ENCODE assay signal across 8 cellular contexts in genomic region chr2:103959174-103960125, GRCh38.
DNase-seq lines count a peak whose midpoint lies in the region; ATAC-seq, FAIRE-seq and TF ChIP-seq lines count a peak whose summit lies in the region.

No MANE protein-coding gene starts in this region.

- POLR2A ChIA-PET in A673 (lab: Charles Lee; ENCODE audit: low non-redundant PET) (no interaction called here), HepG2 (lab: Yijun Ruan, JAX) (no interaction called here)

- no peak overlapping the region for H3K4me2 ChIP-seq in HepG2 (ENCODE audit: low read depth, low read length)

- peak; percentile 70 for TF ChIP-seq CTCF in A673 (conservative IDR thresholded peaks at IDR 0.05; ENCODE audit: low read depth, low read length)
- peak; percentile 77 for TF ChIP-seq CTCF in HepG2 (CRISPR knock-in tag; IDR thresholded peaks at IDR 0.05)

- no peak overlapping the region for H3K9ac ChIP-seq in HepG2 (ENCODE audit: insufficient read depth, low read depth, low read length)

- H3K4me1 ChIP-seq in A673 (ENCODE audit: insufficient read depth, low read length, poor library complexity, severe bottlenecking) (no peaks in the 10 kb centered on the region), HepG2 (ENCODE audit: insufficient read depth, low read length) (no peaks in the 10 kb centered on the region)

- H3K36me3 ChIP-seq in A673 (ENCODE audit: insufficient read depth, low read length, poor library complexity, severe bottlenecking) (no peaks in the 10 kb centered on the region), HepG2 (replicated peaks in 1 of 2; ENCODE audit: control insufficient read depth in 1 of 2, insufficient read depth in 2 of 2, low read length in 2 of 2) (no peaks in the 10 kb centered on the region)

- BruUV-seq in A673 (replicated peaks; lab: Mats Ljungman, UMichigan): no TSS peak
- BruUV-seq in HepG2 (replicated peaks; lab: Mats Ljungman, UMichigan): no TSS peak

- in situ Hi-C loops in HepG2 (cut with HindIII; ENCODE audit: extremely low pct_ligation_motif_present, low pct_unique_long_range_greater_than_20kb): loop anchor here (10.0 kb wide), 1 partner anchor 895 kb away; the partner anchor contains the start of gene POU3F3

- DNase-seq in A673 (ENCODE audit: low spot score): peak; percentile 41
- peak; percentile 74 for DNase-seq in NAMALWA (ENCODE audit: low spot score)
- DNase-seq in amygdala (lab: John Stamatoyannopoulos, UW): peak in 48 of 56 donors; percentile 1 to 82 (median 32)
- peak; percentile 47 for DNase-seq in HepG2 (ENCODE audit: low spot score)
- no peak for DNase-seq in activated CD8-positive, alpha-beta memory T cell treated with anti-CD3 and anti-CD28 coated beads, Interleukin-2, amount 50 U/mL, for 48 hours

- no peak overlapping the region for H3K4me3 ChIP-seq in A673 (ENCODE audit: low read depth, low read length, poor library complexity, severe bottlenecking)
- no peak overlapping the region for H3K4me3 ChIP-seq in HepG2 (replicated peaks in 1 of 3; ENCODE audit: insufficient read depth in 1 of 3, low read depth in 2 of 3, low read length in 3 of 3)

- H3K79me2 ChIP-seq in HepG2 (ENCODE audit: insufficient read depth, low read length): no peaks in the 10 kb centered on the region

- H4K20me1 ChIP-seq in HepG2 (ENCODE audit: insufficient read depth, low read length): no peaks in the 10 kb centered on the region

- H3K9me3 ChIP-seq in A673 (ENCODE audit: low read depth, low read length, poor library complexity, severe bottlenecking) (no peaks in the 10 kb centered on the region), HepG2 (ENCODE audit: low read length) (no peaks in the 10 kb centered on the region)

- 18% methylated on average over 9 of the region's 9 CpGs for WGBS in HepG2 (ENCODE audit: low lambda C conversion rate)

- H3K27me3 ChIP-seq in A673 (replicated peaks; ENCODE audit: insufficient read depth, low read depth, low read length, poor library complexity) (no peaks in the 10 kb centered on the region), HepG2 (ENCODE audit: control insufficient read depth in 1 of 2, insufficient read depth in 2 of 2, low read length in 2 of 2) (no peaks in the 10 kb centered on the region; a peak in 1 of 5 replicates)

- intact Hi-C loops in A673 (cut with micrococcal nuclease; ENCODE audit: unreplicated experiment) (loop anchor here (5.0 kb wide), 1 partner anchor 913 kb away; no protein-coding TSS in a partner anchor), HepG2 (cut with micrococcal nuclease; ENCODE audit: unreplicated experiment) (loop anchor here (1.0 to 2.0 kb wide), 5 partner anchors 453 to 985 kb away; no protein-coding TSS in a partner anchor)

- no peak for TF ChIP-seq EP300 in HepG2 (IDR thresholded peaks at IDR 0.05; ENCODE audit: low read depth in 2 of 2, low read length in 2 of 2)
- TF ChIP-seq EP300 in HepG2 (CRISPR knock-in tag; IDR thresholded peaks at IDR 0.05; ENCODE audit: borderline replicate concordance): no peak

- no peak for TF ChIP-seq POLR2A in HepG2 (IDR thresholded peaks at IDR 0.05; ENCODE audit: insufficient read depth in 1 of 2, low read depth in 2 of 2, low read length in 2 of 2)
- no peak for TF ChIP-seq POLR2A in GM18505 (IDR thresholded peaks at IDR 0.05; ENCODE audit: borderline replicate concordance, extremely low read depth, insufficient read depth, insufficient read length)

- H3K27ac ChIP-seq in A673 (ENCODE audit: low read depth, low read length, poor library complexity, severe bottlenecking) (no peak overlapping the region), HepG2 (ENCODE audit: extremely low read length, insufficient read depth, low read length) (no peak overlapping the region)

- CTCF ChIA-PET in A673 (lab: Charles Lee) (no interaction called here), HepG2 (lab: Yijun Ruan, JAX; ENCODE audit: low intra/inter-chr PET ratio, low total read pairs) (interaction anchor here (1.3 to 1.4 kb wide), 2 partner anchors 890 to 914 kb away, joined by 3 to 11 read pairs; no protein-coding TSS in a partner anchor)

- TF ChIP-seq RAD21 in HepG2 (CRISPR knock-in tag; IDR thresholded peaks at IDR 0.05): peak; percentile 39; the same call in 1 of the 2 replicates

- FAIRE-seq in HepG2 (lab: Jason Lieb, UNC): no peak

- ATAC-seq in GM18861 (IDR thresholded peaks at IDR 0.05; ENCODE audit: unreplicated experiment) (peak; percentile 54), HepG2 (peak; percentile 99), GM18505 (IDR thresholded peaks at IDR 0.05; ENCODE audit: unreplicated experiment) (no peak), GM21423 (IDR thresholded peaks at IDR 0.05; ENCODE audit: unreplicated experiment) (no peak)

- H2AFZ ChIP-seq in HepG2 (ENCODE audit: low read length): no peak overlapping the region

TF ChIP-seq in HepG2, 621 proteins besides CTCF, POLR2A, EP300 and RAD21:
- TF ChIP-seq MIER3 (CRISPR knock-in tag; IDR thresholded peaks at IDR 0.05; ENCODE audit: borderline replicate concordance) (no peak), RXRB (CRISPR knock-in tag; IDR thresholded peaks at IDR 0.05; ENCODE audit: borderline replicate concordance) (no peak), SMC3 (IDR thresholded peaks at IDR 0.05; ENCODE audit: low read length) (peak; percentile 73; the same call in 1 of the 2 replicates), STAG1 (CRISPR knock-in tag; IDR thresholded peaks at IDR 0.05) (peak; percentile 84)

Comparison
In these comparisons a context has a peak if more than half of its experiments do, and no peak if none do; other contexts are left out.
1. ATAC-seq: peak in GM18861 (single experiment) and HepG2 (single experiment); none in GM18505 (single experiment) and GM21423 (single experiment).